ENCODE assay signal across 8 cellular contexts in the genomic region with DNA sequence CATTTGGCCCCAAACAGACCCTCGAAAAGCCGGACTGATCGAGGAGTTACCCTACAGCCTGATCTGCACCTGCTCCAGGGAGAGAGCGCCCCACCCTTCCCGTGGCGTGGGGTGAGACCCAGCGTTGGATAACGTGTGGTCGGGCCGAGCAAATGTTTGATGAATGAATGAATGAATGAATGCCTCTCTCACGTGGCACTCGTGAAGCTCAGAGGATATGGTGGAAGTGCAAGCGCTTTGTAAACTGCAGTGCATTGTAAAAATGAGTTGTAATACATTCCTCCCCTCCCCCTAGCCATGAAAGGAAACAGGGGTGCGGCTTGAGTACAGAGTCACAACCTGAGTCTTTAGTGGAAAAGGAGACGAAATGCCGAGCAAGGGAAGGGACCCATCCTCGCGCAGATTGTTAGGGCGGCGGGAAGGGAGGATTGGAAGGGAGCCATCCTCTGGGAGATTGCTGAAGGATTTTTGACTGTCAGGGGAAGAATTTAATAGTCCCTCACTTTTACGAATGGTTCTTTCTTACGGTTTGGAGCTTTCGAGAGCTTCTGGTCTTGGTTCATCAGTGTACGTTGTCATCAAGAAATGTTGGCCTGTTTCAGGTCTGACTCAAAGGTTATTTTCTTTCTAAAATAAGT. TPM values are rescaled to one million over a fixed set of nuclear protein-coding genes. Genes with fewer than 3 reads are reported as not detected.
DNase-seq lines count a peak whose midpoint lies in the region; TF ChIP-seq lines count a peak whose summit lies in the region.

No MANE protein-coding gene starts in this region.

- peaks cover 21% of the 10 kb centered on the region for H3F3A ChIP-seq in neural progenitor cell (ENCODE audit: low read depth)

- no peaks in the 10 kb centered on the region for H3K36me3 ChIP-seq in neural progenitor cell

- no peak for TF ChIP-seq CTCF in neural progenitor cell (IDR thresholded peaks at IDR 0.05)

- peaks cover 42% of the 10 kb centered on the region for H4K20me1 ChIP-seq in neural progenitor cell (ENCODE audit: low read depth)

- peak overlapping the region; percentile 95 for H3K4me3 ChIP-seq in neural progenitor cell

- peaks cover 38% of the 10 kb centered on the region for H3K4me1 ChIP-seq in neural progenitor cell

- H3K79me2 ChIP-seq in neural progenitor cell (ENCODE audit: low read depth) = peaks cover 79% of the 10 kb centered on the region

- H3K27ac Mint-ChIP-seq in activated CD4-positive, alpha-beta memory T cell treated with anti-CD3 and anti-CD28 coated beads, Interleukin-2, amount 10 ng/mL, durations not matched to agents 7 days and 5 days = peak overlapping the region; percentile 97
- H3K27ac Mint-ChIP-seq in neural progenitor cell = peak overlapping the region; percentile 86

- H3K27ac ChIP-seq in neural progenitor cell = peak overlapping the region; percentile 96

- H3K36me3 Mint-ChIP-seq in activated CD4-positive, alpha-beta memory T cell treated with anti-CD3 and anti-CD28 coated beads, Interleukin-2, amount 10 ng/mL, durations not matched to agents 7 days and 5 days (ENCODE audit: low read depth) = peaks cover 45% of the 10 kb centered on the region
- peaks cover 6% of the 10 kb centered on the region for H3K36me3 Mint-ChIP-seq in neural progenitor cell

- peak overlapping the region; percentile 95 for H2AFZ ChIP-seq in neural progenitor cell (replicated peaks)

- H3K9me3 ChIP-seq in neural progenitor cell (ENCODE audit: low read depth) = no peaks in the 10 kb centered on the region

- peak overlapping the region; percentile 86 for H3K4me3 Mint-ChIP-seq in activated CD4-positive, alpha-beta memory T cell treated with anti-CD3 and anti-CD28 coated beads, Interleukin-2, amount 10 ng/mL, durations not matched to agents 7 days and 5 days
- H3K4me3 Mint-ChIP-seq in neural progenitor cell = peak overlapping the region; percentile 97

- peak overlapping the region; percentile 95 for H3K4me2 ChIP-seq in neural progenitor cell

- POLR2A ChIA-PET in activated CD4-positive, alpha-beta memory T cell treated with anti-CD3 and anti-CD28 coated beads, Interleukin-2, amount 10 ng/mL, durations not matched to agents 7 days and 5 days (lab: Charles Lee) = interaction anchor here (0.7 to 9.0 kb wide), 46 partner anchors 9 to 1438 kb away, joined by 3 to 266 read pairs (median 7); partner anchors contain the start of genes ARFIP1, TIGD4 and TMEM154

- peak overlapping the region; percentile 82 for H3K9ac ChIP-seq in neural progenitor cell

- DNase-seq in SKM-1 treated with dmso at 0.1 percent for 144 hours (lab: John Stamatoyannopoulos, UW; ENCODE audit: unreplicated experiment) = peak; percentile 56
- no peak for DNase-seq in SKM-1 (lab: John Stamatoyannopoulos, UW; ENCODE audit: unreplicated experiment)
- DNase-seq in HCEC 1CT = peak; percentile 35
- DNase-seq in LoVo (ENCODE audit: low spot score) = peak; percentile 48
- peak; percentile 86 for DNase-seq in activated CD4-positive, alpha-beta memory T cell treated with anti-CD3 and anti-CD28 coated beads, Interleukin-2, amount 10 ng/mL, durations not matched to agents 7 days and 5 days
- DNase-seq in fibroblast of peridontal ligament (ENCODE audit: extremely low read depth) = peak; percentile 35
- DNase-seq in neural progenitor cell (ENCODE audit: low spot score) = peak; percentile 56
- no peak for DNase-seq in NCI-H2029 (lab: John Stamatoyannopoulos, UW)

- CTCF ChIA-PET in activated CD4-positive, alpha-beta memory T cell treated with anti-CD3 and anti-CD28 coated beads, Interleukin-2, amount 10 ng/mL, durations not matched to agents 7 days and 5 days (lab: Charles Lee) = interaction anchor here (0.6 to 3.7 kb wide), 14 partner anchors 11 to 142 kb away, joined by 3 to 33 read pairs (median 4); no protein-coding TSS in a partner anchor

- H3K9me3 Mint-ChIP-seq in activated CD4-positive, alpha-beta memory T cell treated with anti-CD3 and anti-CD28 coated beads, Interleukin-2, amount 10 ng/mL, durations not matched to agents 7 days and 5 days = no peaks in the 10 kb centered on the region
- H3K9me3 Mint-ChIP-seq in neural progenitor cell = no peaks in the 10 kb centered on the region

- H3K4me1 Mint-ChIP-seq in activated CD4-positive, alpha-beta memory T cell treated with anti-CD3 and anti-CD28 coated beads, Interleukin-2, amount 10 ng/mL, durations not matched to agents 7 days and 5 days = peaks cover 47% of the 10 kb centered on the region
- peaks cover 43% of the 10 kb centered on the region for H3K4me1 Mint-ChIP-seq in neural progenitor cell

- H3K27me3 ChIP-seq in neural progenitor cell = no peaks in the 10 kb centered on the region

- H3K27me3 Mint-ChIP-seq in activated CD4-positive, alpha-beta memory T cell treated with anti-CD3 and anti-CD28 coated beads, Interleukin-2, amount 10 ng/mL, durations not matched to agents 7 days and 5 days = no peaks in the 10 kb centered on the region
- no peaks in the 10 kb centered on the region for H3K27me3 Mint-ChIP-seq in neural progenitor cell (ENCODE audit: insufficient read depth, low read depth)

RNA-seq across cellular contexts. Expression of gene FBXW7, which starts 0.8 kb away (rescaled TPM):
- total RNA-seq in activated CD4-positive, alpha-beta memory T cell treated with anti-CD3 and anti-CD28 coated beads, Interleukin-2, amount 10 ng/mL, durations not matched to agents 7 days and 5 days = 10 to 100 TPM; 59.8 to 66.8 TPM
- 43.9 TPM in 2 replicates for total RNA-seq in neural progenitor cell (ENCODE audit: low replicate concordance)

Comparison
In these comparisons a context has a peak if more than half of its experiments do, and no peak if none do; other contexts are left out.
1. DNase-seq: peak in SKM-1 treated with dmso at 0.1 percent for 144 hours (single experiment), HCEC 1CT (single experiment), LoVo (single experiment), activated CD4-positive, alpha-beta memory T cell treated with anti-CD3 and anti-CD28 coated beads, Interleukin-2, amount 10 ng/mL, durations not matched to agents 7 days and 5 days (single experiment), fibroblast of peridontal ligament (single experiment) and neural progenitor cell (single experiment); none in SKM-1 (single experiment) and NCI-H2029 (single experiment).